Comparison of ENCODE assay signal across 1 cellular context in the genomic region with DNA sequence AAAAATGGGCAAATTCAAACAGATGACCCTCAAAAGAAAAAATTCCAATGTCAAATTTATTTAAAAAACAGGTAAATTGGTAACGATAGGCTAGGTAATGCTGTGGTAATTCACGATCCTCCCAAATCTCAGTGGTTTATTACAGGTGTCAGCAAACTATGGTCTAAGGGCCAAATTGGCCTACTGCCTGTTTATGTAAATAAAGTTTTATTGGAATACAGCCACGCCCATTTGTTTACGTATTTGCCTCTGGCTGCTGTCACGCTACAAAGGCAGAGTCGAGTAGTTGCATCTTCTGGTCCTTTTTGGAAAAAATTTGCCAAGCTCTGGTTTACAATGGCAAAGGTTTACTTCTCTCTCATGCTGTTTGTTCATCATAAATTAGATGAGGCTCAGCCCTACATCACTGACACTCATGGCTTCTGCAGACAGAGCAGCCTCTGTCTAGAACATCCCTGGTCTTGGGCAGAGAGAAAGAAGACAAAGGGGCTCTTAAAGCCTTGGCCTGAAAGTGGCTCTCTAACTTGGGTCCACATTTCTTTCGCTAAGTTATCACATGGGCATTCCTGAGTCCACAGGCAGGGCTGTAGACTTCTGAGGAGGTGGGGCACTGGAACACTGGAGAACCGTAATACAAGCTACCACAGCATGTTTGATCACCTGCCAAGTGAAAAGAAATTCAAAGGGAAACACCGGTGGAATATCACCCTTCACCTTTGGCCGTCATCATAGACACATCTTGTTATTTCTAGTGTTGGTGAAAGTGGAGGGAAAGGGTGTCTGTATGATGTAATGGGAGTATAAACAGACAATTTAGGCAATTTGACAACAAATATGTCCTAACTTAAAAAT.
TF ChIP-seq lines count a peak whose summit lies in the region.

No MANE protein-coding gene starts in this region.

TF ChIP-seq in K562, 482 proteins besides CTCF, POLR2A, EP300 and RAD21:
- TF ChIP-seq SRSF7 (optimal IDR thresholded peaks at IDR 0.05; ENCODE audit: low read depth, low read length), result no peak
- no peak for TF ChIP-seq ZC3H11A (IDR thresholded peaks at IDR 0.05; ENCODE audit: low read depth, low read length)
- no peak for TF ChIP-seq FOXK1 (CRISPR knock-in tag; IDR thresholded peaks at IDR 0.05; ENCODE audit: borderline replicate concordance)
- TF ChIP-seq RCOR1 (IDR thresholded peaks at IDR 0.05; ENCODE audit: borderline replicate concordance in 1 of 2, low read depth in 2 of 2, low read length in 2 of 2), result no peak
- TF ChIP-seq, protein P1, sequence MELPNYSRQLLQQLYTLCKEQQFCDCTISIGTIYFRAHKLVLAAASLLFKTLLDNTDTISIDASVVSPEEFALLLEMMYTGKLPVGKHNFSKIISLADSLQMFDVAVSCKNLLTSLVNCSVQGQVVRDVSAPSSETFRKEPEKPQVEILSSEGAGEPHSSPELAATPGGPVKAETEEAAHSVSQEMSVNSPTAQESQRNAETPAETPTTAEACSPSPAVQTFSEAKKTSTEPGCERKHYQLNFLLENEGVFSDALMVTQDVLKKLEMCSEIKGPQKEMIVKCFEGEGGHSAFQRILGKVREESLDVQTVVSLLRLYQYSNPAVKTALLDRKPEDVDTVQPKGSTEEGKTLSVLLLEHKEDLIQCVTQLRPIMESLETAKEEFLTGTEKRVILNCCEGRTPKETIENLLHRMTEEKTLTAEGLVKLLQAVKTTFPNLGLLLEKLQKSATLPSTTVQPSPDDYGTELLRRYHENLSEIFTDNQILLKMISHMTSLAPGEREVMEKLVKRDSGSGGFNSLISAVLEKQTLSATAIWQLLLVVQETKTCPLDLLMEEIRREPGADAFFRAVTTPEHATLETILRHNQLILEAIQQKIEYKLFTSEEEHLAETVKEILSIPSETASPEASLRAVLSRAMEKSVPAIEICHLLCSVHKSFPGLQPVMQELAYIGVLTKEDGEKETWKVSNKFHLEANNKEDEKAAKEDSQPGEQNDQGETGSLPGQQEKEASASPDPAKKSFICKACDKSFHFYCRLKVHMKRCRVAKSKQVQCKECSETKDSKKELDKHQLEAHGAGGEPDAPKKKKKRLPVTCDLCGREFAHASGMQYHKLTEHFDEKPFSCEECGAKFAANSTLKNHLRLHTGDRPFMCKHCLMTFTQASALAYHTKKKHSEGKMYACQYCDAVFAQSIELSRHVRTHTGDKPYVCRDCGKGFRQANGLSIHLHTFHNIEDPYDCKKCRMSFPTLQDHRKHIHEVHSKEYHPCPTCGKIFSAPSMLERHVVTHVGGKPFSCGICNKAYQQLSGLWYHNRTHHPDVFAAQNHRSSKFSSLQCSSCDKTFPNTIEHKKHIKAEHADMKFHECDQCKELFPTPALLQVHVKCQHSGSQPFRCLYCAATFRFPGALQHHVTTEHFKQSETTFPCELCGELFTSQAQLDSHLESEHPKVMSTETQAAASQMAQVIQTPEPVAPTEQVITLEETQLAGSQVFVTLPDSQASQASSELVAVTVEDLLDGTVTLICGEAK (IDR thresholded peaks at IDR 0.05), result peak; percentile 86
- TF ChIP-seq, protein P1 (CRISPR knock-in tag; IDR thresholded peaks at IDR 0.05), result peak; percentile 69
- TF ChIP-seq, protein P2, sequence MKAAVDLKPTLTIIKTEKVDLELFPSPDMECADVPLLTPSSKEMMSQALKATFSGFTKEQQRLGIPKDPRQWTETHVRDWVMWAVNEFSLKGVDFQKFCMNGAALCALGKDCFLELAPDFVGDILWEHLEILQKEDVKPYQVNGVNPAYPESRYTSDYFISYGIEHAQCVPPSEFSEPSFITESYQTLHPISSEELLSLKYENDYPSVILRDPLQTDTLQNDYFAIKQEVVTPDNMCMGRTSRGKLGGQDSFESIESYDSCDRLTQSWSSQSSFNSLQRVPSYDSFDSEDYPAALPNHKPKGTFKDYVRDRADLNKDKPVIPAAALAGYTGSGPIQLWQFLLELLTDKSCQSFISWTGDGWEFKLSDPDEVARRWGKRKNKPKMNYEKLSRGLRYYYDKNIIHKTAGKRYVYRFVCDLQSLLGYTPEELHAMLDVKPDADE (conservative IDR thresholded peaks at IDR 0.05; ENCODE audit: control insufficient read depth, low read depth, low read length), result no peak
- TF ChIP-seq ZNF75A (CRISPR knock-in tag; IDR thresholded peaks at IDR 0.05), result no peak
- TF ChIP-seq, protein P3, sequence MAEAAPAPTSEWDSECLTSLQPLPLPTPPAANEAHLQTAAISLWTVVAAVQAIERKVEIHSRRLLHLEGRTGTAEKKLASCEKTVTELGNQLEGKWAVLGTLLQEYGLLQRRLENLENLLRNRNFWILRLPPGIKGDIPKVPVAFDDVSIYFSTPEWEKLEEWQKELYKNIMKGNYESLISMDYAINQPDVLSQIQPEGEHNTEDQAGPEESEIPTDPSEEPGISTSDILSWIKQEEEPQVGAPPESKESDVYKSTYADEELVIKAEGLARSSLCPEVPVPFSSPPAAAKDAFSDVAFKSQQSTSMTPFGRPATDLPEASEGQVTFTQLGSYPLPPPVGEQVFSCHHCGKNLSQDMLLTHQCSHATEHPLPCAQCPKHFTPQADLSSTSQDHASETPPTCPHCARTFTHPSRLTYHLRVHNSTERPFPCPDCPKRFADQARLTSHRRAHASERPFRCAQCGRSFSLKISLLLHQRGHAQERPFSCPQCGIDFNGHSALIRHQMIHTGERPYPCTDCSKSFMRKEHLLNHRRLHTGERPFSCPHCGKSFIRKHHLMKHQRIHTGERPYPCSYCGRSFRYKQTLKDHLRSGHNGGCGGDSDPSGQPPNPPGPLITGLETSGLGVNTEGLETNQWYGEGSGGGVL (CRISPR knock-in tag; IDR thresholded peaks at IDR 0.05), result no peak
